Comparison of ENCODE assay signal across 8 cellular contexts in the genomic region with DNA sequence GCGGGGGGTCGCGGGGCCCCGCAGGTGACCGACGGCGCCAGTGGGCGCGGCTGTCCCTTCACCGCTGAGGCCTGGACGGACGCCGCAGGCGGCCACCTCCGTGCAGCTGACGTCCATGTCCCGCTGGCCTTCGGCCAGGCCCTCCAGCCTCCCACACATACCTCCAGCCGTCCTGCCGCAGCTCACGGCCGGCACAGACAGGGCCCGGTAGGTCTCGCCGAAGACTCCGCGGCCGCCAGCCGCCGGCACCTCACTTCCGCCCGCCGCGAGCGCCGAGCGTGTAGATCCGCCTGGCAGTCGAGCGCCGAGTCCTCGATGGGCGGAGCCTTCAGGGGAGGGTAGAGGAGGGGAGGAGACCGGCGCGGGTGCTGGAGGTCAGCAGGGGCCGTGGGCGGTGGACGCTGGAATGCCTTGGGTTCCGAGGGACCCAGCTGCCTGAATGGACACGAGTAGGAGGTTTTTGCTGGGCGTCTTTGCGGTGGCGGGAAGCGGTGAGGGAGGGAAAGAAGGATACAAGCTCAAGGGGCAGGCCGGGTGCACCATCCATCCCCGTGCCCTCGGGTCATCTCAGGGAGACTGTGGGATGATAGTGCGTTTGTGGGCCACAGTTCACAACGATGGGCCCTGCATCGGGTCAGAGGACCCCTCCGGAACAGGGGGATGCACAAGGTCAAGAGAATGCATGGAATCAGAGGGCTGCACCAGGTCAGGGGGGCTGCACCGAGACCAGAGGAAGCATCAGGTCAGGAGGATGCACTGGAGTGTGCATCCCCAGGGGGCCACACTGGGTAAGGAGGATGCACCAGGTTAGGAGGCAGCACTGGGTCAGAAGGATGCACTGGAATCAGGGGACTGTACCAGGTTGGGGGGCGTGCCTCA. TPM values are rescaled to one million over a fixed set of nuclear protein-coding genes. Genes with fewer than 3 reads are reported as not detected.
DNase-seq lines count a peak whose midpoint lies in the region; ATAC-seq and TF ChIP-seq lines count a peak whose summit lies in the region.

A gene with protein sequence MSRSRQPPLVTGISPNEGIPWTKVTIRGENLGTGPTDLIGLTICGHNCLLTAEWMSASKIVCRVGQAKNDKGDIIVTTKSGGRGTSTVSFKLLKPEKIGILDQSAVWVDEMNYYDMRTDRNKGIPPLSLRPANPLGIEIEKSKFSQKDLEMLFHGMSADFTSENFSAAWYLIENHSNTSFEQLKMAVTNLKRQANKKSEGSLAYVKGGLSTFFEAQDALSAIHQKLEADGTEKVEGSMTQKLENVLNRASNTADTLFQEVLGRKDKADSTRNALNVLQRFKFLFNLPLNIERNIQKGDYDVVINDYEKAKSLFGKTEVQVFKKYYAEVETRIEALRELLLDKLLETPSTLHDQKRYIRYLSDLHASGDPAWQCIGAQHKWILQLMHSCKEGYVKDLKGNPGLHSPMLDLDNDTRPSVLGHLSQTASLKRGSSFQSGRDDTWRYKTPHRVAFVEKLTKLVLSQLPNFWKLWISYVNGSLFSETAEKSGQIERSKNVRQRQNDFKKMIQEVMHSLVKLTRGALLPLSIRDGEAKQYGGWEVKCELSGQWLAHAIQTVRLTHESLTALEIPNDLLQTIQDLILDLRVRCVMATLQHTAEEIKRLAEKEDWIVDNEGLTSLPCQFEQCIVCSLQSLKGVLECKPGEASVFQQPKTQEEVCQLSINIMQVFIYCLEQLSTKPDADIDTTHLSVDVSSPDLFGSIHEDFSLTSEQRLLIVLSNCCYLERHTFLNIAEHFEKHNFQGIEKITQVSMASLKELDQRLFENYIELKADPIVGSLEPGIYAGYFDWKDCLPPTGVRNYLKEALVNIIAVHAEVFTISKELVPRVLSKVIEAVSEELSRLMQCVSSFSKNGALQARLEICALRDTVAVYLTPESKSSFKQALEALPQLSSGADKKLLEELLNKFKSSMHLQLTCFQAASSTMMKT (minus strand): TSS at position 282 of the 879 bp plus-strand sequence. CDS start 55,321 bp downstream, outside the sequence.

- H4K20me1 ChIP-seq in OCI-LY1 (ENCODE audit: insufficient read depth, low read length), result no peaks in the 10 kb centered on the region

- H3K4me3 ChIP-seq in OCI-LY1 (ENCODE audit: low read depth, low read length, poor library complexity, severe bottlenecking) (peak within 1 kb of the TSS; percentile 63), epithelial cell of esophagus (ENCODE audit: low read length) (peak within 1 kb of the TSS; percentile 82), mononuclear cell (ENCODE audit: low read length) (peak within 1 kb of the TSS; percentile 73)

- no peaks in the 10 kb centered on the region for H3K27me3 ChIP-seq in OCI-LY1 (ENCODE audit: insufficient read depth, low read length)
- H3K27me3 ChIP-seq in mononuclear cell (ENCODE audit: insufficient read depth, low read length), result no peaks in the 10 kb centered on the region

- H3K4me1 ChIP-seq in OCI-LY1 (ENCODE audit: insufficient read depth, low read length, severe bottlenecking) (peaks cover 21% of the 10 kb centered on the region), mononuclear cell (ENCODE audit: insufficient read depth, low read length) (peaks cover 19% of the 10 kb centered on the region)

- H3F3A ChIP-seq in OCI-LY1 (ENCODE audit: insufficient read depth, low read length), result no peaks in the 10 kb centered on the region

- H3K4me2 ChIP-seq in OCI-LY1 (ENCODE audit: low read length), result peak within 1 kb of the TSS; percentile 84

- peak within 1 kb of the TSS; percentile 66; the same call in 1 of the 2 replicates for H2AFZ ChIP-seq in OCI-LY1 (ENCODE audit: low read length)

- ATAC-seq in GM19455 (IDR thresholded peaks at IDR 0.05; ENCODE audit: unreplicated experiment) (peak; percentile 87), HG03575 (IDR thresholded peaks at IDR 0.05; ENCODE audit: extremely low read depth, insufficient number of reproducible peaks, low FRiP score, unreplicated experiment) (peak; percentile 67)

- peaks cover 7% of the 10 kb centered on the region; the same call in 1 of the 2 replicates for H3K36me3 ChIP-seq in OCI-LY1 (ENCODE audit: insufficient read depth, low read length)

- no peak for TF ChIP-seq CTCF in OCI-LY1 (IDR thresholded peaks at IDR 0.05; ENCODE audit: low read length)
- no peak for TF ChIP-seq CTCF in epithelial cell of esophagus (IDR thresholded peaks at IDR 0.05; ENCODE audit: insufficient read depth, low read depth, low read length, missing control alignments)

- H3K9ac ChIP-seq in OCI-LY1 (ENCODE audit: low read length), result peak within 1 kb of the TSS; percentile 74

- peak within 1 kb of the TSS; percentile 2 for H3K27ac ChIP-seq in OCI-LY1 (ENCODE audit: low read depth, low read length, poor library complexity, severe bottlenecking)

- H3K9me3 ChIP-seq in OCI-LY1 (ENCODE audit: low read length) (no peaks in the 10 kb centered on the region), mononuclear cell (ENCODE audit: low read depth, low read length) (no peaks in the 10 kb centered on the region)

- peaks cover 7% of the 10 kb centered on the region for H3K79me2 ChIP-seq in OCI-LY1 (ENCODE audit: insufficient read depth, low read length)

- no peaks in the 10 kb centered on the region for H3K9me2 ChIP-seq in OCI-LY1 (ENCODE audit: low read depth, low read length)

- DNase-seq in COR-L47 (lab: John Stamatoyannopoulos, UW) (peak; percentile 83), activated T-cell treated with anti-CD3 and anti-CD28 coated beads for 1 hour (ENCODE audit: low read depth) (peak; percentile 79), epithelial cell of esophagus (ENCODE audit: low read depth) (peak; percentile 87)
- peak; percentile 77 for DNase-seq in stimulated activated CD8-positive, alpha-beta memory T cell treated with anti-CD3 and anti-CD28 coated beads, Interleukin-2, amount 100 ng/mL, for 48 hours (ENCODE audit: low read depth in 2 of 2)

RNA-seq across cellular contexts. Expression of the gene that starts here (rescaled TPM):
- 19.8 TPM for total RNA-seq in mononuclear cell

Comparison
In these comparisons a context has a peak if more than half of its experiments do, and no peak if none do; other contexts are left out.
1. Peak in every context shown above with its lines: DNase-seq, ATAC-seq, H3K4me3 ChIP-seq and H3K27ac ChIP-seq.